In the genomic region with DNA sequence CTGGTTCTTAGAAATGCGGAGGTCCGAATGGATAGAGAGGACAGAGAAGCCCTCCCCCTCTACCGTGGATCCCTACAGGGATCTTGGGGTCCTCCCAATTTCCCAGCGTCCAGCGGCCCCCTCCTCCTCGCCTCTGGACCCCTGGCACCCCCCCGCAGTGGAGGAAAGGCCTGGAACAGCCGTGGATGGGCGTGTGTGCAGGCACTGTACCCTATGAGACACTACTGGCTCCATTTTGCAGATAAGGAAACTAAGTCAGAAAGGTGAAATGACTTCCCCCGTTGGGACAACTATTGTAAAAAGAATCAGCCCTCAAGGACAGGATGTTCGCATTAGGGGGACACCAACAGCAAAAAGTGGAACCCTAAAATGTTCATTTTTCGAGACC, we compare ENCODE assay signal across 8 cellular contexts. TPM values are rescaled to one million over a fixed set of nuclear protein-coding genes. Genes with fewer than 3 reads are reported as not detected.
DNase-seq lines count a peak whose midpoint lies in the region; ATAC-seq and TF ChIP-seq lines count a peak whose summit lies in the region.

No MANE protein-coding gene starts in this region.

- intact Hi-C loops in sciatic nerve (cut with DNase I) = no loop called here

- TF ChIP-seq CTCF in GM06990 (IDR thresholded peaks at IDR 0.05; ENCODE audit: insufficient read depth, low read length, poor library complexity, severe bottlenecking) (no peak), WERI-Rb-1 (IDR thresholded peaks at IDR 0.05; ENCODE audit: low read depth, low read length) (no peak), fibroblast of villous mesenchyme (IDR thresholded peaks at IDR 0.05; ENCODE audit: insufficient read depth, low read depth, low read length) (no peak), brain microvascular endothelial cell (IDR thresholded peaks at IDR 0.05; ENCODE audit: low read depth, low read length, missing control alignments) (no peak)

- in situ Hi-C loops in brain microvascular endothelial cell (cut with HindIII; ENCODE audit: low pct_ligation_motif_present, low sequenced_read_pairs) = no loop called here

- H3K27ac ChIP-seq in WERI-Rb-1 = peak overlapping the region; percentile 89
- no peak overlapping the region for H3K27ac ChIP-seq in brain microvascular endothelial cell

- H3K4me3 ChIP-seq in GM06990 (replicated peaks; ENCODE audit: low read depth, low read length) (peak overlapping the region; percentile 63), WERI-Rb-1 (ENCODE audit: low read depth, low read length) (peak overlapping the region; percentile 20), fibroblast of villous mesenchyme (ENCODE audit: low read depth, low read length) (peak overlapping the region; percentile 59), brain microvascular endothelial cell (ENCODE audit: low read depth, low read length) (no peak overlapping the region)

- DNase-seq in GM06990 (ENCODE audit: extremely low read depth, insufficient read length) = no peak
- DNase-seq in WERI-Rb-1 = no peak
- no peak for DNase-seq in fibroblast of villous mesenchyme (ENCODE audit: low read depth)
- DNase-seq in sciatic nerve (ENCODE audit: low spot score) = no peak
- no peak for DNase-seq in brain microvascular endothelial cell
- no peak for DNase-seq in NCI-H526 (lab: John Stamatoyannopoulos, UW)
- DNase-seq in GM19240 (ENCODE audit: insufficient read length, low spot score) = no peak

- no peaks in the 10 kb centered on the region for H3K36me3 ChIP-seq in GM06990 (ENCODE audit: control insufficient read depth, insufficient read depth, low read length)
- H3K36me3 ChIP-seq in WERI-Rb-1 = peaks cover 16% of the 10 kb centered on the region
- no peaks in the 10 kb centered on the region for H3K36me3 ChIP-seq in brain microvascular endothelial cell (replicated peaks)

- peak; percentile 20 for ATAC-seq in sciatic nerve
- ATAC-seq in HG03469 (IDR thresholded peaks at IDR 0.05; ENCODE audit: unreplicated experiment) = no peak

- no peaks in the 10 kb centered on the region for H3K9me3 ChIP-seq in WERI-Rb-1 (ENCODE audit: severe bottlenecking)

- no peaks in the 10 kb centered on the region for H3K27me3 ChIP-seq in GM06990 (replicated peaks; ENCODE audit: control insufficient read depth, insufficient read depth, low read length)
- no peaks in the 10 kb centered on the region for H3K27me3 ChIP-seq in WERI-Rb-1 (ENCODE audit: insufficient read depth, low read depth, severe bottlenecking)
- H3K27me3 ChIP-seq in brain microvascular endothelial cell (replicated peaks) = no peaks in the 10 kb centered on the region

RNA-seq across cellular contexts. Expression of a gene that starts 0.9 kb away (rescaled TPM):
- total RNA-seq in fibroblast of villous mesenchyme (90.2 and 126 TPM in 2 replicates), sciatic nerve (121 TPM)
